In genomic region chr16:58198022-58198683, GRCh38 we compare ENCODE assay signal across 8 cellular contexts. TPM values are rescaled to one million over a fixed set of nuclear protein-coding genes. Genes with fewer than 3 reads are reported as not detected.
A peak's percentile ranks its signal among the peaks of the same experiment; 100 is the strongest.
DNase-seq lines count a peak whose midpoint lies in the region; ATAC-seq, FAIRE-seq and TF ChIP-seq lines count a peak whose summit lies in the region.

TSS of gene CSNK2A2 (minus strand) at chr16:58198106. CDS start at chr16:58197736, 370 bp downstream.

- H3K27ac Mint-ChIP-seq in activated B cell treated with CpG ODN at 0.5 μM for 24 hours (peak within 1 kb of the TSS; percentile 65), immature natural killer cell (peak within 1 kb of the TSS; percentile 60 to 86 (median 69))

- H3K27me3 Mint-ChIP-seq in activated B cell treated with CpG ODN at 0.5 μM for 24 hours (no peaks in the 10 kb centered on the region), immature natural killer cell (ENCODE audit: low read depth in 3 of 3) (peaks cover 3 to 12% (median 5%) of the 10 kb centered on the region in 3 donors)

- no peaks in the 10 kb centered on the region for H3K9me3 Mint-ChIP-seq in activated B cell treated with CpG ODN at 0.5 μM for 24 hours
- H3K9me3 Mint-ChIP-seq in immature natural killer cell: no peaks in the 10 kb centered on the region

- CTCF ChIA-PET in activated B cell treated with CpG ODN at 0.5 μM for 24 hours (lab: Charles Lee): interaction anchor here (0.7 to 3.1 kb wide), 3 partner anchors 45 to 72 kb away, joined by 4 to 10 read pairs (median 8); a partner anchor contains a TSS

- H3K4me1 Mint-ChIP-seq in activated B cell treated with CpG ODN at 0.5 μM for 24 hours: peaks cover 33% of the 10 kb centered on the region
- H3K4me1 Mint-ChIP-seq in immature natural killer cell: peaks cover 27 to 42% of the 10 kb centered on the region in 2 donors

- peak within 1 kb of the TSS; percentile 56 for H3K4me3 ChIP-seq in bronchial epithelial cell (ENCODE audit: low read depth, low read length)

- intact Hi-C loops in activated B cell treated with CpG ODN at 0.5 μM for 24 hours (cut with micrococcal nuclease): loop anchor here (1.0 to 10.0 kb wide), 5 partner anchors 45 to 194 kb away; partner anchors contain the start of genes CFAP20, GINS3 and MMP15

- DNase-seq in NCI-H2029 (lab: John Stamatoyannopoulos, UW) (peak; percentile 19), NCI-H2029 treated with DMSO at 0.1 percent for 48 hours (lab: John Stamatoyannopoulos, UW) (no peak), NCI-H1930 (lab: John Stamatoyannopoulos, UW) (peak; percentile 16 to 68), activated B cell treated with CpG ODN at 0.5 μM for 24 hours (peak; percentile 73), bronchial epithelial cell (ENCODE audit: low read depth) (peak; percentile 17), immature natural killer cell (peak; percentile 51 to 65 (median 65))
- peak; percentile 45 to 63 for DNase-seq in stimulated activated CD4-positive, alpha-beta T cell treated with anti-CD3 and anti-CD28 coated beads, Interleukin-12 subunit alpha, Interleukin-12 subunit beta, amount 100 ng/mL, for 24 hours (ENCODE audit: low read depth in 2 of 2)

- peak; percentile 70 for ATAC-seq in HG02870 (IDR thresholded peaks at IDR 0.05; ENCODE audit: unreplicated experiment)
- ATAC-seq in activated B cell treated with CpG ODN at 0.5 μM for 24 hours (ENCODE audit: low read depth): peak; percentile 94

- FAIRE-seq in bronchial epithelial cell (lab: Jason Lieb, UNC): no peak

- no peaks in the 10 kb centered on the region for H3K27me3 ChIP-seq in bronchial epithelial cell (ENCODE audit: control insufficient read depth, insufficient read depth, low read length)

- H3K36me3 ChIP-seq in bronchial epithelial cell (ENCODE audit: control insufficient read depth, insufficient read depth, low read length): peaks cover 6% of the 10 kb centered on the region

- no peak for TF ChIP-seq CTCF in activated B cell treated with CpG ODN at 0.5 μM for 24 hours (IDR thresholded peaks at IDR 0.05)
- TF ChIP-seq CTCF in bronchial epithelial cell (IDR thresholded peaks at IDR 0.05; ENCODE audit: insufficient read depth, low read length, severe bottlenecking): peak; percentile 51

- POLR2A ChIA-PET in activated B cell treated with CpG ODN at 0.5 μM for 24 hours (lab: Charles Lee): interaction anchor here (0.7 to 1.7 kb wide), 4 partner anchors 16 to 503 kb away, joined by 3 to 8 read pairs (median 6); partner anchors contain the start of gene DRC7

- H3K36me3 Mint-ChIP-seq in activated B cell treated with CpG ODN at 0.5 μM for 24 hours (ENCODE audit: low read depth): peaks cover 39% of the 10 kb centered on the region
- H3K36me3 Mint-ChIP-seq in immature natural killer cell: peaks cover 0 to 3% (median 0%) of the 10 kb centered on the region in 3 donors

- H3K4me3 Mint-ChIP-seq in activated B cell treated with CpG ODN at 0.5 μM for 24 hours (peak within 1 kb of the TSS; percentile 87), immature natural killer cell (peak within 1 kb of the TSS; percentile 79 to 91 (median 87))

RNA-seq across cellular contexts. Expression of gene CSNK2A2, which starts in this region (rescaled TPM):
- total RNA-seq in activated B cell treated with CpG ODN at 0.5 μM for 24 hours (77.3 and 85.5 TPM in 2 replicates), bronchial epithelial cell (30.6 and 35.5 TPM in 2 replicates)
- 10 to 100 TPM in 2 of 3 donors, 1 to 10 TPM in 1; 3.8 to 13.4 (median 11.2) TPM for polyA plus RNA-seq in immature natural killer cell
